Comparison of ENCODE assay signal across 25 cellular contexts in the genomic region with DNA sequence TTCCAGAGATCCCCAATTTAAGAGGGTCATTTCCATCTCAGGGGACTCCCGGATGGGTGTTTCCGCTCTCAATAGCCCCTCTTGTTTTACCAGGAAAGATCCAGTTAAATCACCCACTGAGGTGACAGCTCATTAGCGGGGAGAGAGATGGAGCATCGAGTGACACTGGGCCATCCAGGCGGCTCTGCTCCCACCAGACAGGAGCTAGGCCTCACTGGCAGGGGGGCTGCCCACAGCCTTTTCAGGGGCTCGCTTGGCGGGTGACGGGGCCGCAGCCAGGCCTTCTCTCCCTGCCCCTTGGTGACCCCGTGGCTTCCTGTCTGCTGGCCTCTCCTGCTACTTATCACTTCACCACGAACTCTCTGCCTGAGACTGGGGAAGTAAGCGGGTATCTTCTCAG.
"Had no signal": no experiment of that assay in that cellular context is flagged by ENCODE, and none has a peak within 500 bp of the region (broad histone marks: within the 10 kb centered on the region; RNA-seq: fewer than 3 reads in every experiment).

No MANE protein-coding gene starts in this region.

- DNase-seq: activated CD4-positive, alpha-beta T cell treated with anti-CD3 and anti-CD28 coated beads for 1 hour; activated CD4-positive, alpha-beta T cell treated with anti-CD3 and anti-CD28 coated beads, Interleukin-2, amount 50 U/mL, for 48 hours; activated CD8-positive, alpha-beta memory T cell treated with anti-CD3 and anti-CD28 coated beads, Interleukin-2, amount 10 ng/mL, durations not matched to agents 7 days and 5 days; activated effector memory CD4-positive, alpha-beta T cell treated with Interleukin-2 at 50 U/mL for 16 hours; activated T-cell treated with anti-CD3 and anti-CD28 coated beads, Interleukin-2, amount 50 U/mL, for 1 hour; body of pancreas; caudate nucleus; cortex of kidney; effector CD4-positive, alpha-beta T cell; foreskin melanocyte; heart right ventricle; mammary epithelial cell; naive thymus-derived CD4-positive, alpha-beta T cell; right cardiac atrium; stimulated activated CD4-positive, alpha-beta T cell treated with anti-CD3 and anti-CD28 coated beads, Interleukin-4, amount 100 ng/mL, for 24 hours; stimulated activated naive CD4-positive, alpha-beta T cell had no signal

- H3K27ac Mint-ChIP-seq: activated CD8-positive, alpha-beta memory T cell treated with anti-CD3 and anti-CD28 coated beads, Interleukin-2, amount 10 ng/mL, durations not matched to agents 7 days and 5 days; activated naive CD4-positive, alpha-beta T cell treated with anti-CD3 and anti-CD28 coated beads, Interleukin-2, amount 50 U/mL, for 24 hours; naive thymus-derived CD4-positive, alpha-beta T cell; T-helper 2 cell treated with Interferon-gamma antibody and Interleukin-4, amounts not matched to agents 5 μg/mL and 100 μg/mL, for 36 hours had no signal

- H3K4me1 ChIP-seq: prostate gland had no signal

- H3K4me3 ChIP-seq: body of pancreas, heart right ventricle, mucosa of descending colon, prostate gland, skin epidermis, tibial nerve, vagina had no signal

- H3K36me3 Mint-ChIP-seq: activated naive CD4-positive, alpha-beta T cell treated with anti-CD3 and anti-CD28 coated beads, Interleukin-2, amount 50 U/mL, for 24 hours had no signal

- ATAC-seq: activated CD8-positive, alpha-beta memory T cell treated with anti-CD3 and anti-CD28 coated beads, Interleukin-2, amount 10 ng/mL, durations not matched to agents 7 days and 5 days; body of pancreas; heart right ventricle; left lobe of liver; mucosa of descending colon; naive thymus-derived CD4-positive, alpha-beta T cell; right cardiac atrium had no signal

- H3K4me3 Mint-ChIP-seq: activated CD8-positive, alpha-beta memory T cell treated with anti-CD3 and anti-CD28 coated beads, Interleukin-2, amount 10 ng/mL, durations not matched to agents 7 days and 5 days; activated naive CD4-positive, alpha-beta T cell treated with anti-CD3 and anti-CD28 coated beads, Interleukin-2, amount 50 U/mL, for 24 hours; naive thymus-derived CD4-positive, alpha-beta T cell; T-helper 2 cell treated with Interferon-gamma antibody and Interleukin-4, amounts not matched to agents 5 μg/mL and 100 μg/mL, for 36 hours had no signal

- H3K27me3 ChIP-seq: body of pancreas, heart right ventricle, tibial nerve, vagina had no signal

- H3K9me3 Mint-ChIP-seq: activated naive CD4-positive, alpha-beta T cell treated with anti-CD3 and anti-CD28 coated beads, Interleukin-2, amount 50 U/mL, for 24 hours; naive thymus-derived CD4-positive, alpha-beta T cell; T-helper 2 cell treated with Interferon-gamma antibody and Interleukin-4, amounts not matched to agents 5 μg/mL and 100 μg/mL, for 36 hours had no signal

- H3K27ac ChIP-seq: body of pancreas, heart right ventricle, prostate gland, tibial nerve, VCaP had no signal

- H3K9me3 ChIP-seq: body of pancreas, heart right ventricle, mucosa of descending colon, prostate gland, tibial nerve, vagina had no signal

- H3K27me3 Mint-ChIP-seq: activated CD8-positive, alpha-beta memory T cell treated with anti-CD3 and anti-CD28 coated beads, Interleukin-2, amount 10 ng/mL, durations not matched to agents 7 days and 5 days; activated naive CD4-positive, alpha-beta T cell treated with anti-CD3 and anti-CD28 coated beads, Interleukin-2, amount 50 U/mL, for 24 hours; naive thymus-derived CD4-positive, alpha-beta T cell had no signal
